ENCODE assay signal across 11 cellular contexts in the genomic region with DNA sequence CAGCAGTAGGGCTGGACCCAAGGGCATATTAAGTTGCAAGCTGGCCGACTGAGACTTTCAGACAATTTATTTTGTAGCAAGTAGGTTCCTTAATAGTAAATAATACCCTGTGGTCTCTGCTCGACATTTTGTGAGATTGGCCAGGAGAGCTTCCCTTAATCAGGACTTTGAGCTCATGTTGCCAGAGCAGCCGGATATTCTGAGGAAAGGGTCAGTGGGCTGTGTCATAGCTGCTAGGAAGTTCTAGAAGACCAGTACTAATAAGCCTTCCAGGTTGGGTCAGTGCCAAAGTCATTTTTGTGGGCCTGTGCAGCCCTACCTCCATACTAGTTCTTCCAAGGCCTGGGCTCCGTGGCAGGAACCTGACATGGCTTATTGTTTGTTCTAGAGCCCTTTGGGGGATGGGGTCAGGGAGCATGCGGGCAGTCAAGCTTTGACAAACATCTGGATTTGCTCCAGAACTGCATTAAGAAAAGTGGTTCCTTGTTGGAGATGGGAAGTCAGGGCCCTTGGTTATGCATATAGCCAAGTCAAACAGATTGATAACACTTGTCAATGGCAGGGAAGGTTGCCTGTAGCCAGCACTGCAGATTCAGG. TPM values are rescaled to one million over a fixed set of nuclear protein-coding genes. Genes with fewer than 3 reads are reported as not detected.
DNase-seq lines count a peak whose midpoint lies in the region; ATAC-seq and TF ChIP-seq lines count a peak whose summit lies in the region.
"Had no signal": no experiment of that assay in that cellular context is flagged by ENCODE, and none has a peak within 500 bp of the region (broad histone marks: within the 10 kb centered on the region; RNA-seq: fewer than 3 reads in every experiment).

No MANE protein-coding gene starts in this region.

- no peaks in the 10 kb centered on the region for H3K27me3 Mint-ChIP-seq in activated naive CD8-positive, alpha-beta T cell
- H3K27me3 Mint-ChIP-seq in activated naive CD8-positive, alpha-beta T cell treated with anti-CD3 and anti-CD28 coated beads for 36 hours = no peaks in the 10 kb centered on the region
- H3K27me3 Mint-ChIP-seq: activated naive CD4-positive, alpha-beta T cell treated with anti-CD3 and anti-CD28 coated beads, Interleukin-2, amount 10 ng/mL, durations not matched to agents 7 days and 5 days had no signal

- H3K9me3 Mint-ChIP-seq in activated naive CD8-positive, alpha-beta T cell (ENCODE audit: low read depth) = no peaks in the 10 kb centered on the region
- no peaks in the 10 kb centered on the region for H3K9me3 Mint-ChIP-seq in activated naive CD8-positive, alpha-beta T cell treated with anti-CD3 and anti-CD28 coated beads for 36 hours
- H3K9me3 Mint-ChIP-seq: activated naive CD4-positive, alpha-beta T cell treated with anti-CD3 and anti-CD28 coated beads, Interleukin-2, amount 10 ng/mL, durations not matched to agents 7 days and 5 days had no signal

- no peaks in the 10 kb centered on the region for H3K4me1 ChIP-seq in urinary bladder (ENCODE audit: insufficient read depth)

- H3K27ac Mint-ChIP-seq in activated naive CD8-positive, alpha-beta T cell = peak overlapping the region; percentile 71
- no peak overlapping the region for H3K27ac Mint-ChIP-seq in activated naive CD8-positive, alpha-beta T cell treated with anti-CD3 and anti-CD28 coated beads for 36 hours
- H3K27ac Mint-ChIP-seq: activated naive CD4-positive, alpha-beta T cell treated with anti-CD3 and anti-CD28 coated beads, Interleukin-2, amount 10 ng/mL, durations not matched to agents 7 days and 5 days had no signal

- DNase-seq in activated naive CD8-positive, alpha-beta T cell treated with anti-CD3 and anti-CD28 coated beads for 36 hours = no peak
- peak; percentile 24 for DNase-seq in fibroblast of mammary gland (ENCODE audit: low read depth)
- DNase-seq in myocyte (ENCODE audit: low read depth) = peak; percentile 47
- no peak for DNase-seq in NCI-H774 (lab: John Stamatoyannopoulos, UW)
- no peak for DNase-seq in UCSD-AML1 (lab: John Stamatoyannopoulos, UW; ENCODE audit: unreplicated experiment)
- DNase-seq: activated naive CD4-positive, alpha-beta T cell treated with anti-CD3 and anti-CD28 coated beads, Interleukin-2, amount 10 ng/mL, durations not matched to agents 7 days and 5 days; T1000 had no signal

- H3K4me3 ChIP-seq in fibroblast of mammary gland (ENCODE audit: control insufficient read depth, low read depth, low read length) (no peak overlapping the region), urinary bladder (ENCODE audit: low read depth, low read length) (peak overlapping the region; percentile 11)
- H3K4me3 ChIP-seq: skin epidermis had no signal

- WGBS in urinary bladder = 36% methylated on average over 5 of the region's 5 CpGs

- H3K4me1 Mint-ChIP-seq in activated naive CD8-positive, alpha-beta T cell (ENCODE audit: low read depth) = peaks cover 81% of the 10 kb centered on the region
- peaks cover 72% of the 10 kb centered on the region for H3K4me1 Mint-ChIP-seq in activated naive CD8-positive, alpha-beta T cell treated with anti-CD3 and anti-CD28 coated beads for 36 hours

- H3K36me3 ChIP-seq in urinary bladder (ENCODE audit: insufficient read depth) = peaks cover under 1% of the 10 kb centered on the region

- H3K36me3 Mint-ChIP-seq in activated naive CD8-positive, alpha-beta T cell = peaks cover 6% of the 10 kb centered on the region
- peaks cover 55% of the 10 kb centered on the region for H3K36me3 Mint-ChIP-seq in activated naive CD8-positive, alpha-beta T cell treated with anti-CD3 and anti-CD28 coated beads for 36 hours

- H3K27ac ChIP-seq in urinary bladder (ENCODE audit: low read depth) = no peak overlapping the region

- no peak for ATAC-seq in GM18511 (IDR thresholded peaks at IDR 0.05; ENCODE audit: unreplicated experiment)

- no peak overlapping the region for H3K4me3 Mint-ChIP-seq in activated naive CD8-positive, alpha-beta T cell
- H3K4me3 Mint-ChIP-seq in activated naive CD8-positive, alpha-beta T cell treated with anti-CD3 and anti-CD28 coated beads for 36 hours = no peak overlapping the region
- H3K4me3 Mint-ChIP-seq: activated naive CD4-positive, alpha-beta T cell treated with anti-CD3 and anti-CD28 coated beads, Interleukin-2, amount 10 ng/mL, durations not matched to agents 7 days and 5 days had no signal

- TF ChIP-seq CTCF in fibroblast of mammary gland (conservative IDR thresholded peaks at IDR 0.05; ENCODE audit: control insufficient read depth, insufficient read depth, low read depth, low read length) = no peak

RNA-seq across cellular contexts. Expression of gene ALKBH5, which starts 7.5 kb away (rescaled TPM):
- total RNA-seq in activated naive CD8-positive, alpha-beta T cell treated with anti-CD3 and anti-CD28 coated beads for 36 hours = 100 to 1,000 TPM; 163 TPM
- total RNA-seq in myocyte (240 and 243 TPM in 2 replicates), urinary bladder (62.6 TPM)
- 101 TPM for polyA plus RNA-seq in myocyte (2012)
- 83.8 TPM for polyA plus RNA-seq in urinary bladder

RNA-seq across cellular contexts. Expression of gene LLGL1, which starts 34.3 kb away (rescaled TPM):
- total RNA-seq in activated naive CD8-positive, alpha-beta T cell treated with anti-CD3 and anti-CD28 coated beads for 36 hours = 10 to 100 TPM; 13.7 to 15.2 TPM
- total RNA-seq in myocyte (23.0 and 31.2 TPM in 2 replicates), urinary bladder (25.6 TPM)
- 31.5 TPM for polyA plus RNA-seq in myocyte (2012)
- polyA plus RNA-seq in urinary bladder = 24.5 TPM

Comparison
In these comparisons a context has a peak if more than half of its experiments do, and no peak if none do; other contexts are left out.
1. DNase-seq: peak in fibroblast of mammary gland (single experiment) and myocyte (single experiment); none in activated naive CD8-positive, alpha-beta T cell treated with anti-CD3 and anti-CD28 coated beads for 36 hours (single experiment), NCI-H774 (single experiment) and UCSD-AML1 (single experiment).